9 cellular contexts compared by ENCODE assay signal in the genomic region with DNA sequence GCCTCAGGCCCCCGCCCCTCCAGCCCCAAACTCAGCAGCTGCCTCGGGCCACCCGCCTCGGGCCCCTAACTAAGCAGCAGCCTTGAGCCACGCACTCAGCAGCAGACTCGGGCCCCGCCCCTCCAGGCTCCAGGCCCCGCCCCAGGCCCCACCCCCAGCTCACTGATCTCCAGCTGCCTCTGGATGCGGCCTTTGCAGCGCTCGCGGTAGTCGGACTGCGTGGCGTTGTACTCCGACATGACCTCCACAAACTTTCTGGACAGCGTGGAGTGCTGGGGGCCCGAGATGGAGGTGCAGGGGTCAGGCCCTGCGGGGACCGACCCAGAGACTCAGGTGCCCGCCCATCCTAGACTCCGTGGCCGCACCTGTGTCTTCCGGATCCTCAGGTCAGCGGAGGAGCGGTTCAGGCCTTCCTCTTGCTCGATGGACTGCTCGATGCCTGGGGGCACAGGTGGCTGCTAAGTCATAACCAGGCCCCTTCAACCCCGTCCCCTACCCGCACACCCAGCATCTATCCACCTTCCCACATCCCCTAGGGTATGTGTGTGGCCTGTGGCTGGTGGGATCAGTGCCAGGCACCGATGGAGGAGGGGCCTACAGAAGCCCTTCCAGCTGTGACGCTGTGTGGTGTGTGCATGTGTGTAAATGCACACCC. TPM values are rescaled to one million over a fixed set of nuclear protein-coding genes. Genes with fewer than 3 reads are reported as not detected.
DNase-seq lines count a peak whose midpoint lies in the region; ATAC-seq and TF ChIP-seq lines count a peak whose summit lies in the region.
"Had no signal": no experiment of that assay in that cellular context is flagged by ENCODE, and none has a peak within 500 bp of the region (broad histone marks: within the 10 kb centered on the region; RNA-seq: fewer than 3 reads in every experiment).

No MANE protein-coding gene starts in this region.

- POLR2A ChIA-PET in IMR-90 (lab: Charles Lee; ENCODE audit: unreplicated experiment), result interaction anchor here (0.6 kb wide), 1 partner anchor 183 kb away, joined by 7 read pairs; no protein-coding TSS in a partner anchor
- POLR2A ChIA-PET in activated CD8-positive, alpha-beta T cell treated with anti-CD3 and anti-CD28 coated beads, Interleukin-2, amount 10 ng/mL, durations not matched to agents 7 days and 5 days (lab: Charles Lee), result no interaction called here

- dilution Hi-C loops in IMR-90 (cut with HindIII; ENCODE audit: low sequenced_read_pairs, unreplicated experiment), result no loop called here

- H3K18ac ChIP-seq in IMR-90 (ENCODE audit: low read depth, low read length), result no peak overlapping the region

- intact Hi-C loops in IMR-90 (cut with micrococcal nuclease) (no loop called here), heart right ventricle (cut with DNase I) (no loop called here)

- no peak for TF ChIP-seq POLR2A in IMR-90 (IDR thresholded peaks at IDR 0.05; ENCODE audit: low read depth, low read length)

- no peak overlapping the region for H4K8ac ChIP-seq in IMR-90 (ENCODE audit: low read depth in 2 of 2, low read length in 2 of 2)

- H2BK15ac ChIP-seq in IMR-90 (ENCODE audit: low read depth, low read length), result no peak overlapping the region

- H2BK120ac ChIP-seq in IMR-90 (ENCODE audit: low read depth, low read length), result no peak overlapping the region

- TF ChIP-seq CTCF in IMR-90 (conservative IDR thresholded peaks at IDR 0.05; ENCODE audit: low read depth, low read length), result no peak
- no peak for TF ChIP-seq CTCF in heart right ventricle (IDR thresholded peaks at IDR 0.05)

- H3K36me3 Mint-ChIP-seq in activated CD8-positive, alpha-beta T cell treated with anti-CD3 and anti-CD28 coated beads, Interleukin-2, amount 10 ng/mL, durations not matched to agents 7 days and 5 days (ENCODE audit: low read depth), result peaks cover 12% of the 10 kb centered on the region

- peaks cover 8% of the 10 kb centered on the region for H3K4me1 ChIP-seq in IMR-90 (ENCODE audit: control insufficient read depth, insufficient read depth, low read length)
- peaks cover 0 to 6% (median 0%) of the 10 kb centered on the region in 9 donors for H3K4me1 ChIP-seq in heart right ventricle
- H3K4me1 ChIP-seq: body of pancreas had no signal

- H3K27me3 Mint-ChIP-seq in activated CD8-positive, alpha-beta T cell treated with anti-CD3 and anti-CD28 coated beads, Interleukin-2, amount 10 ng/mL, durations not matched to agents 7 days and 5 days (ENCODE audit: low read depth), result no peaks in the 10 kb centered on the region

- WGBS in IMR-90 (ENCODE audit: extremely low coverage in 2 of 2, insufficient read length in 1 of 2), 2 experiments, result 43% methylated on average over 13 of the region's 32 CpGs; no CpG with 5 or more reads in 1 of the 2 experiments
- whole genome bisulfite sequencing in heart right ventricle, 2 donors, result 40% methylated on average over 31 to 32 of the region's 32 CpGs

- 0 out of 2 replicates have a peak, but pooled peaks cover 9% of the 10 kb centered on the region for H3K9me1 ChIP-seq in IMR-90 (ENCODE audit: insufficient read depth, low read length)

- peaks cover 55% of the 10 kb centered on the region for H4K20me1 ChIP-seq in IMR-90 (ENCODE audit: insufficient read depth, low read length)

- H3K27me3 ChIP-seq in IMR-90 (ENCODE audit: control insufficient read depth, insufficient read depth, low read length), result no peaks in the 10 kb centered on the region
- no peaks in the 10 kb centered on the region for H3K27me3 ChIP-seq in heart right ventricle
- H3K27me3 ChIP-seq: body of pancreas had no signal

- no peak overlapping the region for H2BK20ac ChIP-seq in IMR-90 (ENCODE audit: low read depth, low read length)

- no peak overlapping the region for H3K14ac ChIP-seq in IMR-90 (replicated peaks; ENCODE audit: low read depth, low read length)

- H3K56ac ChIP-seq in IMR-90 (ENCODE audit: extremely low read depth, insufficient read depth, low read length), result no peak overlapping the region

- H4K5ac ChIP-seq in IMR-90 (ENCODE audit: low read depth, low read length), result no peak overlapping the region

- H3K27ac Mint-ChIP-seq in activated CD8-positive, alpha-beta T cell treated with anti-CD3 and anti-CD28 coated beads, Interleukin-2, amount 10 ng/mL, durations not matched to agents 7 days and 5 days, result no peak overlapping the region

- no peak for TF ChIP-seq RAD21 in IMR-90 (IDR thresholded peaks at IDR 0.05; ENCODE audit: low read length)

- H3K4me3 ChIP-seq in IMR-90 (ENCODE audit: insufficient read depth, low read depth, low read length) (no peak overlapping the region), heart right ventricle (peak overlapping the region in 4 of 10 donors; percentile 17 to 23 (median 21))
- H3K4me3 ChIP-seq: body of pancreas had no signal

- DNase-seq in IMR-90 (peak; percentile 12), heart right ventricle (peak in 1 of 2 donors; percentile 46), NCI-H774 (lab: John Stamatoyannopoulos, UW) (no peak), ACHN (no peak), G401 (ENCODE audit: low spot score) (no peak)
- peak; percentile 43 for DNase-seq in activated CD8-positive, alpha-beta T cell treated with anti-CD3 and anti-CD28 coated beads, Interleukin-2, amount 10 ng/mL, durations not matched to agents 7 days and 5 days
- peak; percentile 60 for DNase-seq in stimulated activated CD4-positive, alpha-beta T cell treated with anti-CD3 and anti-CD28 coated beads, Interleukin-15, amount 100 ng/mL, for 24 hours

- no peak overlapping the region for H3K27ac ChIP-seq in IMR-90 (ENCODE audit: insufficient read depth, low read length)
- no peak overlapping the region for H3K27ac ChIP-seq in heart right ventricle
- H3K27ac ChIP-seq: body of pancreas had no signal

- peak overlapping the region; percentile 58 for H2AFZ ChIP-seq in IMR-90 (replicated peaks; ENCODE audit: low read length, poor library complexity)

- in situ Hi-C loops in IMR-90 (cut with MboI; ENCODE audit: low sequenced_read_pairs), result no loop called here
- in situ Hi-C loops in ACHN (cut with HindIII; ENCODE audit: low pct_ligation_motif_present, low pct_unique_long_range_greater_than_20kb, low sequenced_read_pairs), result no loop called here
- in situ Hi-C loops in G401 (cut with HindIII; ENCODE audit: low sequenced_read_pairs), result no loop called here

- no peaks in the 10 kb centered on the region for H3K9me3 Mint-ChIP-seq in activated CD8-positive, alpha-beta T cell treated with anti-CD3 and anti-CD28 coated beads, Interleukin-2, amount 10 ng/mL, durations not matched to agents 7 days and 5 days (ENCODE audit: insufficient read depth)

- H3K4me1 Mint-ChIP-seq in activated CD8-positive, alpha-beta T cell treated with anti-CD3 and anti-CD28 coated beads, Interleukin-2, amount 10 ng/mL, durations not matched to agents 7 days and 5 days (ENCODE audit: low read depth), result peaks cover 2% of the 10 kb centered on the region

- H3K4me2 ChIP-seq in IMR-90 (ENCODE audit: low read depth, low read length), result no peak overlapping the region

- CTCF ChIA-PET in IMR-90 (lab: Yijun Ruan, JAX), result interaction anchor here (0.6 kb wide), 1 partner anchor 392 kb away, joined by 3 read pairs; no protein-coding TSS in a partner anchor
- CTCF ChIA-PET in activated CD8-positive, alpha-beta T cell treated with anti-CD3 and anti-CD28 coated beads, Interleukin-2, amount 10 ng/mL, durations not matched to agents 7 days and 5 days (lab: Charles Lee), result interaction anchor here (1.1 to 1.4 kb wide), 2 partner anchors 18 to 31 kb away, joined by 3 read pairs; no protein-coding TSS in a partner anchor

- H3K9ac ChIP-seq in IMR-90 (ENCODE audit: low read depth, low read length), result no peak overlapping the region

- H3K9me3 ChIP-seq in IMR-90 (ENCODE audit: control insufficient read depth, insufficient read depth, low read length), result no peaks in the 10 kb centered on the region
- no peaks in the 10 kb centered on the region for H3K9me3 ChIP-seq in heart right ventricle
- H3K9me3 ChIP-seq: body of pancreas had no signal

- H2AK5ac ChIP-seq in IMR-90 (ENCODE audit: low read depth, low read length), result 0 out of 2 replicates have a peak overlapping the region, but pooled peaks have one; percentile 36

- H2AK9ac ChIP-seq in IMR-90 (replicated peaks; ENCODE audit: low read depth, low read length, poor library complexity), result peak overlapping the region; percentile 70

- H3K4ac ChIP-seq in IMR-90 (ENCODE audit: low read depth, low read length), result no peak overlapping the region

- H3K23ac ChIP-seq in IMR-90 (ENCODE audit: low read depth, low read length), result peak overlapping the region; percentile 49; the same call in 1 of the 2 replicates

- ATAC-seq in IMR-90 (ENCODE audit: low read depth) (peak; percentile 74), heart right ventricle (peak in 7 of 8 donors; percentile 43 to 68 (median 53)), GM21786 (IDR thresholded peaks at IDR 0.05; ENCODE audit: unreplicated experiment) (no peak)
- ATAC-seq in activated CD8-positive, alpha-beta T cell treated with anti-CD3 and anti-CD28 coated beads, Interleukin-2, amount 10 ng/mL, durations not matched to agents 7 days and 5 days, result peak; percentile 62
- ATAC-seq: body of pancreas had no signal

- H3K36me3 ChIP-seq in IMR-90 (ENCODE audit: control insufficient read depth, insufficient read depth, low read length) (peaks cover 49% of the 10 kb centered on the region), heart right ventricle (peaks cover 0 to 28% (median 0%) of the 10 kb centered on the region in 9 donors)

- no TSS peak for BruUV-seq in IMR-90 (replicated peaks; lab: Mats Ljungman, UMichigan)

- H4K91ac ChIP-seq in IMR-90 (ENCODE audit: insufficient read depth, low read depth, low read length), result no peak overlapping the region

- H3K4me3 Mint-ChIP-seq in activated CD8-positive, alpha-beta T cell treated with anti-CD3 and anti-CD28 coated beads, Interleukin-2, amount 10 ng/mL, durations not matched to agents 7 days and 5 days, result no peak overlapping the region

- H2BK5ac ChIP-seq in IMR-90 (ENCODE audit: low read depth, low read length, poor library complexity, severe bottlenecking), result no peak overlapping the region

- peaks cover 8 to 40% of the 10 kb centered on the region in 2 experiments; a peak in 3 of 4 replicates for H3K79me1 ChIP-seq in IMR-90 (ENCODE audit: low read depth in 1 of 2, low read length in 2 of 2)

RNA-seq across cellular contexts. Expression of gene STX1A, which starts 15.4 kb away (rescaled TPM):
- total RNA-seq in IMR-90 (2012; rRNA removed) (9.3 and 10.0 TPM in 2 replicates), heart right ventricle (1 to 10 TPM in 9 of 10 donors, under 1 TPM in 1; 0.88 to 2.7 (median 1.8) TPM)
- polyA plus RNA-seq in IMR-90 (2012; rRNA removed) (22.0 and 22.6 TPM in 2 replicates), heart right ventricle (1 to 10 TPM; 2.5 to 3.4 TPM)
- polyA plus RNA-seq in IMR-90 (2012; cell fraction: cytosol; rRNA removed), result 9.5 and 18.4 TPM in 2 replicates
- 99.0 and 183 TPM in 2 replicates for polyA plus RNA-seq in IMR-90 (2012; cell fraction: nucleus; rRNA removed; ENCODE audit: low replicate concordance)
- 10 to 100 TPM; 10.6 to 12.3 TPM for total RNA-seq in activated CD8-positive, alpha-beta T cell treated with anti-CD3 and anti-CD28 coated beads, Interleukin-2, amount 10 ng/mL, durations not matched to agents 7 days and 5 days
- 2.5 and 6.5 TPM in 2 replicates for total RNA-seq in G401 (2014; rRNA removed; shearing (Covaris generic))

RNA-seq across cellular contexts. Expression of gene BUD23, which starts 20.7 kb away (rescaled TPM):
- total RNA-seq in IMR-90 (2012; rRNA removed), result 35.7 and 40.8 TPM in 2 replicates
- polyA plus RNA-seq in IMR-90 (2012; rRNA removed), result 65.2 and 72.2 TPM in 2 replicates
- polyA plus RNA-seq in IMR-90 (2012; cell fraction: cytosol; rRNA removed), result 58.5 and 82.9 TPM in 2 replicates
- polyA plus RNA-seq in IMR-90 (2012; cell fraction: nucleus; rRNA removed; ENCODE audit: low replicate concordance), result 42.2 and 57.7 TPM in 2 replicates
- total RNA-seq in activated CD8-positive, alpha-beta T cell treated with anti-CD3 and anti-CD28 coated beads, Interleukin-2, amount 10 ng/mL, durations not matched to agents 7 days and 5 days, result 10 to 100 TPM; 57.3 to 60.9 TPM
- 10 to 100 TPM; 63.4 to 89.9 (median 66.8) TPM for total RNA-seq in heart right ventricle
- 100 to 1,000 TPM; 123 to 134 TPM for polyA plus RNA-seq in heart right ventricle
- 203 and 204 TPM in 2 replicates for total RNA-seq in G401 (2014; rRNA removed; shearing (Covaris generic))

RNA-seq across cellular contexts. Expression of gene DNAJC30, which starts 20.9 kb away (rescaled TPM):
- total RNA-seq in IMR-90 (2012; rRNA removed) (1.6 and 1.7 TPM in 2 replicates), heart right ventricle (10 to 100 TPM; 12.1 to 20.8 (median 15.8) TPM)
- polyA plus RNA-seq in IMR-90 (2012; rRNA removed) (9.0 and 10.6 TPM in 2 replicates), heart right ventricle (1 to 10 TPM; 9.1 TPM)
- polyA plus RNA-seq in IMR-90 (2012; cell fraction: cytosol; rRNA removed), result 14.3 and 19.4 TPM in 2 replicates
- polyA plus RNA-seq in IMR-90 (2012; cell fraction: nucleus; rRNA removed; ENCODE audit: low replicate concordance), result 4.8 and 8.4 TPM in 2 replicates
- 1 to 10 TPM; 7.7 to 8.3 TPM for total RNA-seq in activated CD8-positive, alpha-beta T cell treated with anti-CD3 and anti-CD28 coated beads, Interleukin-2, amount 10 ng/mL, durations not matched to agents 7 days and 5 days
- total RNA-seq in G401 (2014; rRNA removed; shearing (Covaris generic)), result 12.4 and 19.6 TPM in 2 replicates

RNA-seq across cellular contexts. Expression of gene ABHD11, which starts 34.5 kb away (rescaled TPM):
- total RNA-seq in IMR-90 (2012; rRNA removed) (13.4 and 14.2 TPM in 2 replicates), heart right ventricle (10 to 100 TPM; 20.0 to 36.8 (median 29.6) TPM)
- polyA plus RNA-seq in IMR-90 (2012; rRNA removed) (19.9 and 22.6 TPM in 2 replicates), heart right ventricle (10 to 100 TPM; 26.8 to 36.6 TPM)
- 16.7 and 17.6 TPM in 2 replicates for polyA plus RNA-seq in IMR-90 (2012; cell fraction: cytosol; rRNA removed)
- 7.5 and 18.0 TPM in 2 replicates for polyA plus RNA-seq in IMR-90 (2012; cell fraction: nucleus; rRNA removed; ENCODE audit: low replicate concordance)
- total RNA-seq in activated CD8-positive, alpha-beta T cell treated with anti-CD3 and anti-CD28 coated beads, Interleukin-2, amount 10 ng/mL, durations not matched to agents 7 days and 5 days, result 10 to 100 TPM; 20.7 to 20.9 TPM
- 34.2 and 41.1 TPM in 2 replicates for total RNA-seq in G401 (2014; rRNA removed; shearing (Covaris generic))

RNA-seq across cellular contexts. Expression of gene VPS37D, which starts 36.5 kb away (rescaled TPM):
- total RNA-seq in IMR-90 (2012; rRNA removed), result 2.3 and 2.8 TPM in 2 replicates
- 3.1 and 4.8 TPM in 2 replicates for polyA plus RNA-seq in IMR-90 (2012; rRNA removed)
- 4.4 and 4.9 TPM in 2 replicates for polyA plus RNA-seq in IMR-90 (2012; cell fraction: cytosol; rRNA removed)
- 2.2 and 3.8 TPM in 2 replicates for polyA plus RNA-seq in IMR-90 (2012; cell fraction: nucleus; rRNA removed; ENCODE audit: low replicate concordance)
- total RNA-seq in activated CD8-positive, alpha-beta T cell treated with anti-CD3 and anti-CD28 coated beads, Interleukin-2, amount 10 ng/mL, durations not matched to agents 7 days and 5 days, result under 1 TPM; 0.16 to 0.26 TPM
- 1 to 10 TPM; 1.1 to 3.6 (median 2.2) TPM for total RNA-seq in heart right ventricle
- polyA plus RNA-seq in heart right ventricle, result 1 to 10 TPM; 1.2 to 1.4 TPM
- 8.3 and 9.8 TPM in 2 replicates for total RNA-seq in G401 (2014; rRNA removed; shearing (Covaris generic))

Comparison
In these comparisons a context has a peak if more than half of its experiments do, and no peak if none do; other contexts are left out.
1. DNase-seq: peak in IMR-90 (single experiment), activated CD8-positive, alpha-beta T cell treated with anti-CD3 and anti-CD28 coated beads, Interleukin-2, amount 10 ng/mL, durations not matched to agents 7 days and 5 days (single experiment) and stimulated activated CD4-positive, alpha-beta T cell treated with anti-CD3 and anti-CD28 coated beads, Interleukin-15, amount 100 ng/mL, for 24 hours (single experiment); none in NCI-H774 (single experiment), ACHN (single experiment) and G401 (single experiment).